6 cellular contexts compared by ENCODE assay signal in the genomic region with DNA sequence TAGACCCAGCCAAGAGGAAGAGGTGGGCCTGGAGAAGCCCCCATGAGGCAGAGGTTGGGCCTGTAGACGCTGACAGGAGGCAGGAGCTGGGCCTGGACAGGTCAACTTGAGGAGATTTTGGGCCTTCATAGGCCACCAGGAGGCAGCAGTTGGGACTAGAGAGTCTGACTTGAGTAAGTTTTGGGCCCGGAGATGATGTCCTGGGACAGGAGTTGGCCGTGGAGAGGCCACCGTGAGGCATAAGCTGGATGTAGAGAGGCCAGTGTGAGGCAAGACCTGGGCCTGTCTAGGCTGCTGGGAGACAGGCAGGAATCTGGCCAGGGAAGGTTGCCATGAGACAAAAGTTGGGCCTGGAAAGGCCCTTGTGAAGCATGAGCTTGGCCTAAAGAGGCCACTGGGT.
DNase-seq lines count a peak whose midpoint lies in the region; ATAC-seq and TF ChIP-seq lines count a peak whose summit lies in the region.
"Not testable (repeated sequence)": the region's sequence is repeated elsewhere in the genome, so short reads cannot be mapped to it uniquely, and the experiment has no call there.

No MANE protein-coding gene starts in this region.

- H3K36me3 ChIP-seq in spleen: peaks cover 0 to 15% (median 0%) of the 10 kb centered on the region in 6 donors

- WGBS in spleen, 5 donors: 96 to 100% (median 97%) methylated on average over 3 to 4 of the region's 4 CpGs

- H3K4me3 ChIP-seq in spleen: not testable (repeated sequence)

- TSS peak; percentile 44 for BruUV-seq in MCF 10A (replicated peaks; lab: Mats Ljungman, UMichigan)

- not testable (repeated sequence) for TF ChIP-seq POLR2A in spleen (IDR thresholded peaks at IDR 0.05)

- TF ChIP-seq CTCF in MCF 10A (IDR thresholded peaks at IDR 0.05; ENCODE audit: unreplicated experiment); osteocyte (IDR thresholded peaks at IDR 0.05); spleen (IDR thresholded peaks at IDR 0.05 in 8 of 11, conservative IDR thresholded peaks at IDR 0.05 in 3 of 11): not testable (repeated sequence)

- ATAC-seq in left lobe of liver: not testable (repeated sequence)

- not testable (repeated sequence) for H3K9me3 Mint-ChIP-seq in MCF 10A (ENCODE audit: unreplicated experiment); osteocyte (ENCODE audit: unreplicated experiment)

- not testable (repeated sequence) for H3K27ac ChIP-seq in spleen

- CTCF ChIA-PET in MCF 10A (lab: Yijun Ruan, JAX): not testable (repeated sequence)

- POLR2A ChIA-PET in MCF 10A (lab: Yijun Ruan, JAX): not testable (repeated sequence)

- H3K36me3 Mint-ChIP-seq in MCF 10A (ENCODE audit: insufficient read depth, unreplicated experiment); osteocyte (ENCODE audit: unreplicated experiment): not testable (repeated sequence)

- peak; percentile 47 for DNase-seq in activated CD8-positive, alpha-beta memory T cell treated with anti-CD3 and anti-CD28 coated beads for 24 hours
- peak; percentile 14 to 16 for DNase-seq in activated T-cell treated with anti-CD3 and anti-CD28 coated beads, Interleukin-2, amount 50 U/mL, for 48 hours
- not testable (repeated sequence) for DNase-seq in MCF 10A (ENCODE audit: unreplicated experiment)
- DNase-seq in left lobe of liver (ENCODE audit: low spot score) (peak; percentile 35), osteocyte (ENCODE audit: extremely low spot score, unreplicated experiment) (peak; percentile 11), spleen (peak; percentile 42)

- H3K9me3 ChIP-seq in spleen: not testable (repeated sequence)

- not testable (repeated sequence) for H3K27me3 ChIP-seq in spleen (replicated peaks in 1 of 7)

- not testable (repeated sequence) for H3K4me1 Mint-ChIP-seq in MCF 10A (ENCODE audit: insufficient read depth, unreplicated experiment); osteocyte (ENCODE audit: unreplicated experiment)

- H3K4me3 Mint-ChIP-seq in MCF 10A (ENCODE audit: unreplicated experiment); osteocyte (ENCODE audit: unreplicated experiment): not testable (repeated sequence)

- intact Hi-C loops in MCF 10A (cut with micrococcal nuclease); spleen (cut with DNase I; ENCODE audit: low total_unique reads): not testable (repeated sequence)

- H3K27me3 Mint-ChIP-seq in MCF 10A (ENCODE audit: insufficient read depth, unreplicated experiment); osteocyte (ENCODE audit: unreplicated experiment): not testable (repeated sequence)

- not testable (repeated sequence) for H3K27ac Mint-ChIP-seq in MCF 10A (ENCODE audit: low read depth, unreplicated experiment); osteocyte (ENCODE audit: unreplicated experiment)

- not testable (repeated sequence) for H3K4me1 ChIP-seq in spleen
